In the genomic region with DNA sequence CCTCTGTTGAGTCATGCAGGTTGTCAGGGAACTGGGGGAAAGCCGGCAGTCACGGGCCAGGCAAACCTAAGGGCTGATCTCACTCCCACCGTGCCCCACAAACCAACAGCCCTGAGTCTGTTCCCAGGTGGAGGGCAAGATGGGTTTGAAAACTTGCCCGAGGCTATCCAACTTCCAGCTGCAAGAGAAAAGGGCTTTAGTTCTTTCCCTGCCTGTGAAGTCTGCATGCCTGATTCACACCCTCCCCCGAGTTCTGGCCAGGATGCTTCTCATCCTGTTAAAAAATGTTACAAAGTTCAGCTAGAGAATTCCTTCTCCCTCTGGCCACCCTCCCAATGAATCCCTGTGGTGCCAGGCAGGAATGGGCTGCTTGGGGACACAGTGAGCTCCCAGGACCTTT, we compare ENCODE assay signal across 37 cellular contexts. TPM values are rescaled to one million over a fixed set of nuclear protein-coding genes. Genes with fewer than 3 reads are reported as not detected.
"Had no signal": no experiment of that assay in that cellular context is flagged by ENCODE, and none has a peak within 500 bp of the region (broad histone marks: within the 10 kb centered on the region; RNA-seq: fewer than 3 reads in every experiment).

No MANE protein-coding gene starts in this region.

- H3K4me3 Mint-ChIP-seq: activated CD4-positive, alpha-beta memory T cell treated with anti-CD3 and anti-CD28 coated beads, Interleukin-2, amount 10 ng/mL, durations not matched to agents 7 days and 5 days; activated CD8-positive, alpha-beta memory T cell treated with anti-CD3 and anti-CD28 coated beads, Interleukin-2, amount 10 ng/mL, durations not matched to agents 7 days and 5 days; activated naive CD4-positive, alpha-beta T cell treated with anti-CD3 and anti-CD28 coated beads, Interleukin-2, amount 50 U/mL, for 24 hours had no signal

- DNase-seq: activated CD4-positive, alpha-beta memory T cell treated with anti-CD3 and anti-CD28 coated beads, Interleukin-2, amount 10 ng/mL, durations not matched to agents 7 days and 5 days; activated CD4-positive, alpha-beta T cell treated with anti-CD3 and anti-CD28 coated beads for 1 hour; activated CD4-positive, alpha-beta T cell treated with anti-CD3 and anti-CD28 coated beads for 48 hours; activated CD4-positive, CD25-positive, alpha-beta regulatory T cell; activated CD8-positive, alpha-beta memory T cell treated with anti-CD3 and anti-CD28 coated beads for 24 hours; activated CD8-positive, alpha-beta memory T cell treated with anti-CD3 and anti-CD28 coated beads, Interleukin-2, amount 10 ng/mL, durations not matched to agents 7 days and 5 days; activated CD8-positive, alpha-beta memory T cell treated with anti-CD3 and anti-CD28 coated beads, Interleukin-2, amount 50 U/mL, for 48 hours; activated effector memory CD4-positive, alpha-beta T cell treated with anti-CD3 and anti-CD28 coated beads, Interleukin-2, amount 50 U/mL, for 16 hours; activated naive CD4-positive, alpha-beta T cell treated with Interleukin-2 at 50 U/mL for 16 hours; activated T-cell treated with anti-CD3 and anti-CD28 coated beads, Interleukin-2, amount 50 U/mL, for 48 hours; adrenal gland; body of pancreas; Karpas-422; KBM-7; NCI-H1048; NCI-H1105 treated with DMSO at 0.1 percent for 48 hours; NCI-H1436; NCI-H1694; NCI-H1930; NCI-H2081 treated with DMSO at 0.1 percent for 48 hours; NCI-H345; NCI-H526; NCI-H748 treated with DMSO at 0.1 percent for 48 hours; NK-92 treated with Interleukin-12 subunit alpha and Interleukin-12 subunit beta, amount 100 ng/mL, for 24 hours; SHP77; SJCRH30; T1000; WERI-Rb-1 had no signal

- H3K4me3 ChIP-seq: adrenal gland, body of pancreas, breast epithelium, SJCRH30, SK-N-MC had no signal

- ATAC-seq: activated CD8-positive, alpha-beta memory T cell treated with anti-CD3 and anti-CD28 coated beads, Interleukin-2, amount 10 ng/mL, durations not matched to agents 7 days and 5 days; body of pancreas; Panc1 had no signal

- H3K9me3 ChIP-seq: adrenal gland, body of pancreas, SJCRH30 had no signal

- H3K4me1 ChIP-seq: adrenal gland, body of pancreas, breast epithelium, SJCRH30 had no signal

- H3K36me3 ChIP-seq: adrenal gland, breast epithelium, SJCRH30, WERI-Rb-1 had no signal

- H3K4me1 Mint-ChIP-seq: activated CD4-positive, alpha-beta memory T cell treated with anti-CD3 and anti-CD28 coated beads, Interleukin-2, amount 10 ng/mL, durations not matched to agents 7 days and 5 days; activated CD8-positive, alpha-beta memory T cell treated with anti-CD3 and anti-CD28 coated beads, Interleukin-2, amount 10 ng/mL, durations not matched to agents 7 days and 5 days; activated naive CD4-positive, alpha-beta T cell treated with anti-CD3 and anti-CD28 coated beads, Interleukin-2, amount 50 U/mL, for 24 hours had no signal

- H3K27me3 ChIP-seq: adrenal gland, body of pancreas, breast epithelium, SJCRH30 had no signal

- H3K27me3 Mint-ChIP-seq: activated CD4-positive, alpha-beta memory T cell treated with anti-CD3 and anti-CD28 coated beads, Interleukin-2, amount 10 ng/mL, durations not matched to agents 7 days and 5 days; activated CD8-positive, alpha-beta memory T cell treated with anti-CD3 and anti-CD28 coated beads, Interleukin-2, amount 10 ng/mL, durations not matched to agents 7 days and 5 days; activated naive CD4-positive, alpha-beta T cell treated with anti-CD3 and anti-CD28 coated beads, Interleukin-2, amount 50 U/mL, for 24 hours had no signal

- FAIRE-seq: astrocyte had no signal

- H3K9me3 Mint-ChIP-seq: activated CD4-positive, alpha-beta memory T cell treated with anti-CD3 and anti-CD28 coated beads, Interleukin-2, amount 10 ng/mL, durations not matched to agents 7 days and 5 days; activated naive CD4-positive, alpha-beta T cell treated with anti-CD3 and anti-CD28 coated beads, Interleukin-2, amount 50 U/mL, for 24 hours had no signal

- H3K27ac ChIP-seq: adrenal gland, body of pancreas, breast epithelium, SJCRH30, SK-N-MC, WERI-Rb-1 had no signal

- H3K36me3 Mint-ChIP-seq: activated CD8-positive, alpha-beta memory T cell treated with anti-CD3 and anti-CD28 coated beads, Interleukin-2, amount 10 ng/mL, durations not matched to agents 7 days and 5 days; activated naive CD4-positive, alpha-beta T cell treated with anti-CD3 and anti-CD28 coated beads, Interleukin-2, amount 50 U/mL, for 24 hours had no signal

- H3K27ac Mint-ChIP-seq: activated CD4-positive, alpha-beta memory T cell treated with anti-CD3 and anti-CD28 coated beads, Interleukin-2, amount 10 ng/mL, durations not matched to agents 7 days and 5 days; activated CD8-positive, alpha-beta memory T cell treated with anti-CD3 and anti-CD28 coated beads, Interleukin-2, amount 10 ng/mL, durations not matched to agents 7 days and 5 days; activated naive CD4-positive, alpha-beta T cell treated with anti-CD3 and anti-CD28 coated beads, Interleukin-2, amount 50 U/mL, for 24 hours had no signal

RNA-seq across cellular contexts. Expression of gene MYO16, which starts 33.1 kb away (rescaled TPM):
- total RNA-seq: activated CD4-positive, alpha-beta memory T cell treated with anti-CD3 and anti-CD28 coated beads, Interleukin-2, amount 10 ng/mL, durations not matched to agents 7 days and 5 days; MCF 10A; RPMI7951; SJCRH30; T-helper 1 cell treated with Interleukin-12 subunit alpha and Interleukin-12 subunit beta and Interleukin-4 antibody, amounts not matched to agents 30 ng/mL and 1 ng/mL, for 36 hours; T-helper 2 cell treated with Interferon-gamma antibody and Interleukin-4, amounts not matched to agents 100 ng/mL and 5 ng/mL, for 36 hours had no signal
